ENCODE assay signal across 13 cellular contexts in the genomic region with DNA sequence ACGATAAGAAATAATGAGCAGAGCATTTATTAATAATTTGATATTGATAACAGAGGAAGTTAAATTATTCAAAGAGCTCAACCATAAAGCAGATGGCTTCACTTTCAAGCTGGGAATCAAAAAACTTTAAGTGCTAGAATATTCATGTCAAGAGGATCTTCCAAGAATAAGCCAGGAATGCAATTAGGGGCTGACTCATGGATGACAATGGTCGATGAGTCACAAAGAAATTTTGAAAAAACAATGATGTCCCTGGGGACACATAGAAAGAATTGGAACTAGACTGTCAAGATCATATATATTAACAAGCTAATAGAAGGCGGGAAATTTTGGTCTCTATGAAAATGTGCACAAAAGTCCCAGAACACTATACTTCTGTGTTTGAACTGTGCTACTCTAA.
DNase-seq lines count a peak whose midpoint lies in the region; ATAC-seq and TF ChIP-seq lines count a peak whose summit lies in the region.
"Had no signal": no experiment of that assay in that cellular context is flagged by ENCODE, and none has a peak within 500 bp of the region (broad histone marks: within the 10 kb centered on the region; RNA-seq: fewer than 3 reads in every experiment).

No MANE protein-coding gene starts in this region.

- peaks cover 16% of the 10 kb centered on the region for H3F3A ChIP-seq in SK-N-SH (replicated peaks; ENCODE audit: insufficient read depth)

- H3K9me2 ChIP-seq in SK-N-SH, result no peaks in the 10 kb centered on the region

- 40% methylated on average over 3 of the region's 3 CpGs for WGBS in SK-N-SH (ENCODE audit: low lambda C conversion rate)

- H3K27ac ChIP-seq in left ventricle myocardium inferior (replicated peaks) (peak overlapping the region; percentile 4), SK-N-SH (ENCODE audit: low read depth in 2 of 2, low read length in 1 of 2) (peak overlapping the region in 1 of 2 experiments; percentile 75; a peak in 2 of 4 replicates)

- intact Hi-C loops in left ventricle myocardium inferior (cut with micrococcal nuclease) (no loop called here), left ventricle myocardium superior (cut with micrococcal nuclease) (no loop called here)

- no peak for ATAC-seq in left ventricle myocardium superior
- ATAC-seq in HG02970 (IDR thresholded peaks at IDR 0.05; ENCODE audit: low FRiP score, unreplicated experiment), result no peak
- ATAC-seq: K562, Right ventricle myocardium inferior had no signal

- no peak for DNase-seq in left ventricle myocardium inferior
- no peak for DNase-seq in left ventricle myocardium superior
- no peak for DNase-seq in SK-N-SH
- peak; percentile 49 for DNase-seq in fibroblast of the conjunctiva (ENCODE audit: low read depth)
- no peak for DNase-seq in SKM-1 treated with dmso at 0.1 percent for 144 hours (lab: John Stamatoyannopoulos, UW; ENCODE audit: unreplicated experiment)
- no peak for DNase-seq in superior temporal gyrus (ENCODE audit: extremely low spot score)
- no peak for DNase-seq in NAMALWA (ENCODE audit: low spot score)
- DNase-seq: activated CD4-positive, CD25-positive, alpha-beta regulatory T cell; heart right ventricle; NCI-H2171 treated with DMSO at 0.1 percent for 48 hours had no signal

- no peak overlapping the region for H2AFZ ChIP-seq in SK-N-SH (ENCODE audit: low read depth)

- H3K9ac ChIP-seq in SK-N-SH, result no peak overlapping the region

- H4K20me1 ChIP-seq in SK-N-SH (ENCODE audit: insufficient read depth), result no peaks in the 10 kb centered on the region

- TF ChIP-seq EP300 in SK-N-SH (IDR thresholded peaks at IDR 0.05; ENCODE audit: borderline replicate concordance in 1 of 2, low read depth in 1 of 2, low read length in 1 of 2), result peak in 1 of 2 experiments; percentile 67; a peak in 2 of 4 replicates

- no peak overlapping the region for H3K4me2 ChIP-seq in SK-N-SH

- H3K27me3 ChIP-seq in left ventricle myocardium inferior (ENCODE audit: low read depth) (no peaks in the 10 kb centered on the region), SK-N-SH (ENCODE audit: insufficient read depth) (no peaks in the 10 kb centered on the region)
- H3K27me3 ChIP-seq: heart right ventricle had no signal

- H3K9me3 ChIP-seq in left ventricle myocardium inferior (replicated peaks) (no peaks in the 10 kb centered on the region), SK-N-SH (no peaks in the 10 kb centered on the region)
- H3K9me3 ChIP-seq: heart right ventricle had no signal

- POLR2A ChIA-PET in SK-N-SH (lab: Yijun Ruan, JAX), result no interaction called here

- no peak for TF ChIP-seq RAD21 in SK-N-SH (IDR thresholded peaks at IDR 0.05; ENCODE audit: low read length)

- H3K4me3 ChIP-seq in left ventricle myocardium inferior (no peak overlapping the region), SK-N-SH (ENCODE audit: low read depth in 2 of 2, low read length in 1 of 2) (no peak overlapping the region)
- H3K4me3 ChIP-seq: heart right ventricle, K562 had no signal

- CTCF ChIA-PET in SK-N-SH (lab: Yijun Ruan, JAX), result no interaction called here

- TF ChIP-seq CTCF in left ventricle myocardium inferior (IDR thresholded peaks at IDR 0.05; ENCODE audit: borderline replicate concordance), result no peak
- no peak for TF ChIP-seq CTCF in SK-N-SH (IDR thresholded peaks at IDR 0.05)

- peaks cover 27% of the 10 kb centered on the region for H3K36me3 ChIP-seq in left ventricle myocardium inferior
- no peaks in the 10 kb centered on the region for H3K36me3 ChIP-seq in SK-N-SH (replicated peaks in 1 of 2; ENCODE audit: control insufficient read depth in 1 of 2, insufficient read depth in 2 of 2, low read length in 1 of 2)

- H3K4me1 ChIP-seq in left ventricle myocardium inferior (peaks cover 42% of the 10 kb centered on the region), SK-N-SH (ENCODE audit: control insufficient read depth in 1 of 2, insufficient read depth in 2 of 2, low read depth in 1 of 2, low read length in 1 of 2) (peaks cover 0 to 7% of the 10 kb centered on the region in 2 experiments; a peak in 3 of 4 replicates)

- no peaks in the 10 kb centered on the region for H3K79me2 ChIP-seq in SK-N-SH (ENCODE audit: insufficient read depth)

TF ChIP-seq in SK-N-SH, 30 proteins besides CTCF, POLR2A, EP300 and RAD21 (continues in another document):
- TF ChIP-seq TEAD4 (IDR thresholded peaks at IDR 0.05; ENCODE audit: borderline replicate concordance, insufficient read depth) (peak; percentile 42; the same call in 1 of the 2 replicates), NFIC (IDR thresholded peaks at IDR 0.05; ENCODE audit: borderline replicate concordance) (peak; percentile 59; the same call in 1 of the 2 replicates), MXI1 (IDR thresholded peaks at IDR 0.05; ENCODE audit: low read depth, low read length) (no peak), EZH2phosphoT487 (IDR thresholded peaks at IDR 0.05; ENCODE audit: borderline replicate concordance, low read depth) (no peak), ELF1 (IDR thresholded peaks at IDR 0.05) (no peak), GABPA (IDR thresholded peaks at IDR 0.05; ENCODE audit: low read depth) (no peak), SMC3 (IDR thresholded peaks at IDR 0.05; ENCODE audit: low read depth, low read length) (no peak), MAX (IDR thresholded peaks at IDR 0.05; ENCODE audit: low read depth) (no peak), CHD2 (IDR thresholded peaks at IDR 0.05; ENCODE audit: low read length, partially characterized antibody) (no peak), FOXM1 (IDR thresholded peaks at IDR 0.05; ENCODE audit: low read depth) (no peak), TAF1 (IDR thresholded peaks at IDR 0.05; ENCODE audit: borderline replicate concordance, low read depth, low read length) (no peak), MEF2A (IDR thresholded peaks at IDR 0.05; ENCODE audit: borderline replicate concordance, low read depth) (0 out of 2 replicates have a peak, but pooled peaks have one; percentile 24)
- TF ChIP-seq, protein P1, sequence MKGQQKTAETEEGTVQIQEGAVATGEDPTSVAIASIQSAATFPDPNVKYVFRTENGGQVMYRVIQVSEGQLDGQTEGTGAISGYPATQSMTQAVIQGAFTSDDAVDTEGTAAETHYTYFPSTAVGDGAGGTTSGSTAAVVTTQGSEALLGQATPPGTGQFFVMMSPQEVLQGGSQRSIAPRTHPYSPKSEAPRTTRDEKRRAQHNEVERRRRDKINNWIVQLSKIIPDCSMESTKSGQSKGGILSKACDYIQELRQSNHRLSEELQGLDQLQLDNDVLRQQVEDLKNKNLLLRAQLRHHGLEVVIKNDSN (IDR thresholded peaks at IDR 0.05; ENCODE audit: borderline replicate concordance, low read depth), result no peak
- TF ChIP-seq, protein P2, sequence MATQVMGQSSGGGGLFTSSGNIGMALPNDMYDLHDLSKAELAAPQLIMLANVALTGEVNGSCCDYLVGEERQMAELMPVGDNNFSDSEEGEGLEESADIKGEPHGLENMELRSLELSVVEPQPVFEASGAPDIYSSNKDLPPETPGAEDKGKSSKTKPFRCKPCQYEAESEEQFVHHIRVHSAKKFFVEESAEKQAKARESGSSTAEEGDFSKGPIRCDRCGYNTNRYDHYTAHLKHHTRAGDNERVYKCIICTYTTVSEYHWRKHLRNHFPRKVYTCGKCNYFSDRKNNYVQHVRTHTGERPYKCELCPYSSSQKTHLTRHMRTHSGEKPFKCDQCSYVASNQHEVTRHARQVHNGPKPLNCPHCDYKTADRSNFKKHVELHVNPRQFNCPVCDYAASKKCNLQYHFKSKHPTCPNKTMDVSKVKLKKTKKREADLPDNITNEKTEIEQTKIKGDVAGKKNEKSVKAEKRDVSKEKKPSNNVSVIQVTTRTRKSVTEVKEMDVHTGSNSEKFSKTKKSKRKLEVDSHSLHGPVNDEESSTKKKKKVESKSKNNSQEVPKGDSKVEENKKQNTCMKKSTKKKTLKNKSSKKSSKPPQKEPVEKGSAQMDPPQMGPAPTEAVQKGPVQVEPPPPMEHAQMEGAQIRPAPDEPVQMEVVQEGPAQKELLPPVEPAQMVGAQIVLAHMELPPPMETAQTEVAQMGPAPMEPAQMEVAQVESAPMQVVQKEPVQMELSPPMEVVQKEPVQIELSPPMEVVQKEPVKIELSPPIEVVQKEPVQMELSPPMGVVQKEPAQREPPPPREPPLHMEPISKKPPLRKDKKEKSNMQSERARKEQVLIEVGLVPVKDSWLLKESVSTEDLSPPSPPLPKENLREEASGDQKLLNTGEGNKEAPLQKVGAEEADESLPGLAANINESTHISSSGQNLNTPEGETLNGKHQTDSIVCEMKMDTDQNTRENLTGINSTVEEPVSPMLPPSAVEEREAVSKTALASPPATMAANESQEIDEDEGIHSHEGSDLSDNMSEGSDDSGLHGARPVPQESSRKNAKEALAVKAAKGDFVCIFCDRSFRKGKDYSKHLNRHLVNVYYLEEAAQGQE (IDR thresholded peaks at IDR 0.05; ENCODE audit: low read depth, low read length), result no peak
- TF ChIP-seq, protein P3, sequence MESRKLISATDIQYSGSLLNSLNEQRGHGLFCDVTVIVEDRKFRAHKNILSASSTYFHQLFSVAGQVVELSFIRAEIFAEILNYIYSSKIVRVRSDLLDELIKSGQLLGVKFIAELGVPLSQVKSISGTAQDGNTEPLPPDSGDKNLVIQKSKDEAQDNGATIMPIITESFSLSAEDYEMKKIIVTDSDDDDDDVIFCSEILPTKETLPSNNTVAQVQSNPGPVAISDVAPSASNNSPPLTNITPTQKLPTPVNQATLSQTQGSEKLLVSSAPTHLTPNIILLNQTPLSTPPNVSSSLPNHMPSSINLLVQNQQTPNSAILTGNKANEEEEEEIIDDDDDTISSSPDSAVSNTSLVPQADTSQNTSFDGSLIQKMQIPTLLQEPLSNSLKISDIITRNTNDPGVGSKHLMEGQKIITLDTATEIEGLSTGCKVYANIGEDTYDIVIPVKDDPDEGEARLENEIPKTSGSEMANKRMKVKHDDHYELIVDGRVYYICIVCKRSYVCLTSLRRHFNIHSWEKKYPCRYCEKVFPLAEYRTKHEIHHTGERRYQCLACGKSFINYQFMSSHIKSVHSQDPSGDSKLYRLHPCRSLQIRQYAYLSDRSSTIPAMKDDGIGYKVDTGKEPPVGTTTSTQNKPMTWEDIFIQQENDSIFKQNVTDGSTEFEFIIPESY (IDR thresholded peaks at IDR 0.05; ENCODE audit: borderline replicate concordance, low read depth), result no peak
- TF ChIP-seq, protein P4, sequence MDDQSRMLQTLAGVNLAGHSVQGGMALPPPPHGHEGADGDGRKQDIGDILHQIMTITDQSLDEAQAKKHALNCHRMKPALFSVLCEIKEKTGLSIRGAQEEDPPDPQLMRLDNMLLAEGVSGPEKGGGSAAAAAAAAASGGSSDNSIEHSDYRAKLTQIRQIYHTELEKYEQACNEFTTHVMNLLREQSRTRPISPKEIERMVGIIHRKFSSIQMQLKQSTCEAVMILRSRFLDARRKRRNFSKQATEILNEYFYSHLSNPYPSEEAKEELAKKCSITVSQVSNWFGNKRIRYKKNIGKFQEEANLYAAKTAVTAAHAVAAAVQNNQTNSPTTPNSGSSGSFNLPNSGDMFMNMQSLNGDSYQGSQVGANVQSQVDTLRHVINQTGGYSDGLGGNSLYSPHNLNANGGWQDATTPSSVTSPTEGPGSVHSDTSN (IDR thresholded peaks at IDR 0.05), result peak; percentile 37
